8 cellular contexts compared by ENCODE assay signal in the genomic region with DNA sequence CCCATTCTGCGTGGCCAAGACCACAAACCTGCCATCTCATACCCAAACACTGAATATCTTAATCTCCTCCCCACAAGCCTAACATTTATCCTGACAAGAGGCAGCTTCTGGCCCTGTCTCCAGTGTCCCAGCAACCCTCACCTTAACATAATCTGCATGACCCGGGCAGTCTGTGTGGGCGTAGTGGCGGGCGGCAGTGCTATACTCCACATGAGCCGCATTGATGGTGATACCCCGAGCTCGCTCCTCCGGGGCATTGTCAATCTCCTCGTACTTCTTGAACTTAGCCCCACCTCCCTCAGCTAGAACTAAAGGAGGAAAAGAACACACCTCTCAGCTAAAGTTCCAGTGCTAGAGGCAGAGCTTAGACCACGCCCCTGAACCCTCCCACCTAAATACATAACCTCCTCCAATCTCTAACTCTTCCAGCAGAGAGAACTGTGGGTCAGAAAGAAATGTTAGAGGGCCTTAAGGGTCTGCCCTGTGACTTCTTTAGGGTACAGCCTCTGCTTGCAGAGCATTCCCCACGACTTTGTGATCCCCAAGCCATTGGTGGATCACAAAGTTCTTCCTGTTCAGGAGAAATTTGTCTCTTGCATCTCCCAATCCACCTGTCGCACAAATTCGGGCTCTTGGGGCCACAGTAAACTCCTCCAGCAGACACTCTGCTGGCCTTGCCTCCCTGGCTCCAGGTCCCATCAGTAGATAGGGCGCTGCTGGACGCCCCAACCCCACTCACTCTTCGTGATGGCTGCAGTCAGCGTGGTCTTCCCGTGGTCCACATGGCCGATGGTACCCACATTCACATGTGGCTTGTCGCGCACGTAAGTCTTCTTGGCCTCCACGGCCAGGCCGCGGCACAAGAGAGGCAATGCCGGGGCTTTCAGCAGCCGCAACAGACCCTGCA. TPM values are rescaled to one million over a fixed set of nuclear protein-coding genes. Genes with fewer than 3 reads are reported as not detected.
DNase-seq lines count a peak whose midpoint lies in the region; ATAC-seq, FAIRE-seq and TF ChIP-seq lines count a peak whose summit lies in the region.

No MANE protein-coding gene starts in this region.

- peak; percentile 31 for FAIRE-seq in GM12891 (lab: Jason Lieb, UNC)

- TF ChIP-seq EP300 in sigmoid colon (IDR thresholded peaks at IDR 0.05), result no peak

- no peaks in the 10 kb centered on the region for H3K27me3 ChIP-seq in heart right ventricle
- H3K27me3 ChIP-seq in sigmoid colon, result no peaks in the 10 kb centered on the region

- peak overlapping the region; percentile 98 for H3K27ac Mint-ChIP-seq in activated T-helper 17 cell treated with anti-CD3 and anti-CD28 coated beads, Interleukin-2, amount 50 U/mL, for 72 hours

- intact Hi-C loops in heart right ventricle (cut with DNase I) (loop anchor here in 5 of 10 donors (1.0 to 5.0 kb wide), 6 partner anchors 18 to 102 kb away; a partner anchor contains a TSS), sigmoid colon (cut with DNase I) (loop anchor here (1.0 to 2.0 kb wide), 2 partner anchors 18 to 21 kb away; a partner anchor contains a TSS)

- H3K27ac ChIP-seq in 22Rv1 (peak overlapping the region; percentile 79), heart right ventricle (peak overlapping the region; percentile 23 to 90 (median 88)), sigmoid colon (peak overlapping the region; percentile 91 to 95 (median 92))

- 20 to 21% methylated on average over 28 of the region's 28 CpGs for WGBS in heart right ventricle, 2 donors
- 12 to 22% methylated on average over 28 of the region's 28 CpGs for WGBS in sigmoid colon, 2 donors

- H3K4me1 ChIP-seq in heart right ventricle (peaks cover 5 to 27% (median 23%) of the 10 kb centered on the region in 9 donors), sigmoid colon (peaks cover 0 to 27% (median 22%) of the 10 kb centered on the region in 4 donors)

- ATAC-seq in activated T-helper 17 cell treated with anti-CD3 and anti-CD28 coated beads, Interleukin-2, amount 50 U/mL, for 72 hours (replicated peaks), result peak; percentile 0
- ATAC-seq in heart right ventricle, result peak in 2 of 8 donors; percentile 0 to 4

- H3K27me3 Mint-ChIP-seq in activated T-helper 17 cell treated with anti-CD3 and anti-CD28 coated beads, Interleukin-2, amount 50 U/mL, for 72 hours, result no peaks in the 10 kb centered on the region

- peaks cover 0 to 48% (median 31%) of the 10 kb centered on the region in 9 donors for H3K36me3 ChIP-seq in heart right ventricle
- H3K36me3 ChIP-seq in sigmoid colon, result peaks cover 24 to 37% (median 34%) of the 10 kb centered on the region in 4 donors

- H3K4me3 Mint-ChIP-seq in activated T-helper 17 cell treated with anti-CD3 and anti-CD28 coated beads, Interleukin-2, amount 50 U/mL, for 72 hours, result peak overlapping the region; percentile 94

- H3K4me3 ChIP-seq in heart right ventricle, result peak overlapping the region; percentile 79 to 94 (median 86)
- H3K4me3 ChIP-seq in sigmoid colon, result peak overlapping the region; percentile 72 to 98 (median 80)

- TF ChIP-seq CTCF in 22Rv1 (IDR thresholded peaks at IDR 0.05), result no peak
- no peak for TF ChIP-seq CTCF in heart right ventricle (IDR thresholded peaks at IDR 0.05)
- no peak for TF ChIP-seq CTCF in sigmoid colon (IDR thresholded peaks at IDR 0.05)

- 0 out of 2 replicates have a peak, but pooled peaks have one; percentile 22 for TF ChIP-seq POLR2A in GM12891 (IDR thresholded peaks at IDR 0.05; ENCODE audit: low read depth, low read length)
- no peak for TF ChIP-seq POLR2A in sigmoid colon (IDR thresholded peaks at IDR 0.05)

- no peak for DNase-seq in GM12891 (ENCODE audit: insufficient read length, low spot score)
- peak; percentile 55 for DNase-seq in LoVo (ENCODE audit: low spot score)
- DNase-seq in heart right ventricle, result no peak
- no peak for DNase-seq in sigmoid colon
- DNase-seq in NCI-H1417 treated with DMSO at 0.1 percent for 48 hours (lab: John Stamatoyannopoulos, UW), result no peak
- no peak for DNase-seq in activated CD8-positive, alpha-beta memory T cell treated with anti-CD3 and anti-CD28 coated beads, Interleukin-2, amount 50 U/mL, for 48 hours

- H3K9me3 ChIP-seq in heart right ventricle (no peaks in the 10 kb centered on the region), sigmoid colon (no peaks in the 10 kb centered on the region)

- H3K36me3 Mint-ChIP-seq in activated T-helper 17 cell treated with anti-CD3 and anti-CD28 coated beads, Interleukin-2, amount 50 U/mL, for 72 hours (ENCODE audit: low read depth), result peaks cover 57% of the 10 kb centered on the region

- no peaks in the 10 kb centered on the region for H3K9me3 Mint-ChIP-seq in activated T-helper 17 cell treated with anti-CD3 and anti-CD28 coated beads, Interleukin-2, amount 50 U/mL, for 72 hours

- peaks cover 14% of the 10 kb centered on the region for H3K4me1 Mint-ChIP-seq in activated T-helper 17 cell treated with anti-CD3 and anti-CD28 coated beads, Interleukin-2, amount 50 U/mL, for 72 hours

TF ChIP-seq in GM12891, 5 proteins besides CTCF, POLR2A, EP300 and RAD21:
- no peak for TF ChIP-seq TAF1 (IDR thresholded peaks at IDR 0.05; ENCODE audit: low read depth, low read length)

RNA-seq across cellular contexts. Expression of a gene that starts 0.7 kb away (rescaled TPM):
- polyA plus RNA-seq in GM12891 (2012; ENCODE audit: low read depth, missing spikeins), result 166 TPM
- total RNA-seq in activated T-helper 17 cell treated with anti-CD3 and anti-CD28 coated beads, Interleukin-2, amount 50 U/mL, for 72 hours, result 100 to 1,000 TPM; 140 to 291 TPM
- total RNA-seq in heart right ventricle (100 to 1,000 TPM; 193 to 250 (median 236) TPM), sigmoid colon (100 to 1,000 TPM in 1 of 4 donors, 10 to 100 TPM in 3; 75.3 to 115 (median 89.8) TPM)
- polyA plus RNA-seq in heart right ventricle (100 to 1,000 TPM; 286 to 362 TPM), sigmoid colon (100 to 1,000 TPM; 102 to 289 (median 151) TPM)

RNA-seq across cellular contexts. Expression of a gene that starts 18.2 kb away (rescaled TPM):
- polyA plus RNA-seq in GM12891 (2012; ENCODE audit: low read depth, missing spikeins), result 26.7 TPM
- total RNA-seq in activated T-helper 17 cell treated with anti-CD3 and anti-CD28 coated beads, Interleukin-2, amount 50 U/mL, for 72 hours, result 10 to 100 TPM; 45.0 to 46.4 TPM
- total RNA-seq in heart right ventricle, result 10 to 100 TPM; 30.6 to 54.5 (median 36.6) TPM
- polyA plus RNA-seq in heart right ventricle, result 10 to 100 TPM; 30.2 to 72.1 TPM
- 10 to 100 TPM; 23.5 to 50.4 (median 24.7) TPM for total RNA-seq in sigmoid colon
- 10 to 100 TPM; 29.1 to 51.4 (median 36.0) TPM for polyA plus RNA-seq in sigmoid colon

RNA-seq across cellular contexts. Expression of a gene that starts 22.6 kb away (rescaled TPM):
- polyA plus RNA-seq in GM12891 (2012; ENCODE audit: low read depth, missing spikeins), result 95.9 TPM
- total RNA-seq in activated T-helper 17 cell treated with anti-CD3 and anti-CD28 coated beads, Interleukin-2, amount 50 U/mL, for 72 hours, result 100 to 1,000 TPM; 246 to 339 TPM
- total RNA-seq in heart right ventricle (10 to 100 TPM; 37.4 to 66.2 (median 45.9) TPM), sigmoid colon (10 to 100 TPM; 40.2 to 75.1 (median 52.2) TPM)
- polyA plus RNA-seq in heart right ventricle (10 to 100 TPM; 36.0 to 99.9 TPM), sigmoid colon (10 to 100 TPM; 25.9 to 89.9 (median 30.0) TPM)

RNA-seq across cellular contexts. Expression of a gene that starts 32.9 kb away (rescaled TPM):
- polyA plus RNA-seq in GM12891 (2012; ENCODE audit: low read depth, missing spikeins), result 1.6 TPM
- 1 to 10 TPM; 2.2 to 3.1 TPM for total RNA-seq in activated T-helper 17 cell treated with anti-CD3 and anti-CD28 coated beads, Interleukin-2, amount 50 U/mL, for 72 hours
- 1 to 10 TPM in 1 of 10 donors, under 1 TPM in 9; 0.13 to 1.0 (median 0.23) TPM for total RNA-seq in heart right ventricle
- polyA plus RNA-seq in heart right ventricle, result under 1 TPM; 0.13 to 0.44 TPM
- under 1 TPM in 2 of 4 donors, not detected in 2; 0.36 to 0.49 TPM for total RNA-seq in sigmoid colon
- polyA plus RNA-seq in sigmoid colon, result 1 to 10 TPM in 2 of 3 donors, not detected in 1; 1.2 to 1.6 TPM
